8 cellular contexts compared by ENCODE assay signal in the genomic region with DNA sequence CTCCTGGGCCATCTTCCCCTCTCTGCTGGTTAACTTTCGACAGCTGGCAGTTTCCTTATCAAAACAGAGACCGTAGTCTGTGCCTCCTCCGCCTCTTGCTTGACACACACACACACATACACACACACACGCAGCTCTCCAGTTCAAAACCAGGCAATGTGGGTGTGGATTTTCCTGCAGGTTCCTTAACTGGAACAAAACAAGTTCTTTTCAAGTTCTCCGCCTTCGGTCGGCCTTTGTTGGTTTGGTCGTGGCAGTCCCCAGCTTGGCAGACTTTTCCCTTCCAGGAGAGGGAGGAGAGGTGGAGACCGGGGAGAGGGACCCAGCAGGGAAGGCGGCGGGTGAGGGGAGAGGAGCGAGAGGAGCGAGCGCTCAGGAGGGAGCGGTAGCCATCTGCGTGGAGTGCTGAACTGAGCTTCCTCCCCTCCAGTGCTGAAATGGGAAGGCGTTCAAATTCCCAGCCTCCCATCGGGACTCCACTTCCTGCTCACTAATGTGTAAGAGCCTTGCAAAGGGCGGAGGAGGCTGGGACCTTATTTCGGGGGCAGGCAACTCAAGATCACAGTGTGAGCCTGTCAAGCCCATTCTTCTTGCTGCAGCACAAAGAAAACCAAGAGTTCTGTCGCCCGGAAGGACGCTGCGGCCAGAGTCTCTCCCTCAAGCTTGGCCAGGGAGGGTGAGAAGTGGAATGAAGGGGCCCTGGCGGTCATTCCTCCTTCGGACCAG.
DNase-seq lines count a peak whose midpoint lies in the region; ATAC-seq and TF ChIP-seq lines count a peak whose summit lies in the region.

No MANE protein-coding gene starts in this region.

- H3K27ac ChIP-seq in esophagus (ENCODE audit: low read depth in 2 of 2, low read length in 1 of 2) (peak overlapping the region; percentile 71 to 75), testis (no peak overlapping the region)

- H3K36me3 ChIP-seq in esophagus (ENCODE audit: control insufficient read depth in 2 of 2, insufficient read depth in 2 of 2, low read length in 1 of 2) = no peaks in the 10 kb centered on the region
- H3K36me3 ChIP-seq in testis (ENCODE audit: low read depth, missing control alignments) = no peaks in the 10 kb centered on the region

- DNase-seq in GM04503 (ENCODE audit: low read depth) = peak; percentile 75
- peak; percentile 19 for DNase-seq in activated B cell treated with CpG ODN at 0.5 μM for 24 hours
- DNase-seq in midbrain (lab: John Stamatoyannopoulos, UW) = peak; percentile 42
- peak; percentile 68 for DNase-seq in testis
- DNase-seq in GM03348 (ENCODE audit: low spot score) = no peak
- no peak for DNase-seq in NCI-H2081 (lab: John Stamatoyannopoulos, UW)

- intact Hi-C loops in activated B cell treated with CpG ODN at 0.5 μM for 24 hours (cut with micrococcal nuclease) = no loop called here
- intact Hi-C loops in testis (cut with DNase I; ENCODE audit: low total_unique reads) = no loop called here

- H3K4me3 ChIP-seq in esophagus (ENCODE audit: low read depth in 1 of 2, low read length in 2 of 2) = peak overlapping the region; percentile 57 to 69
- peak overlapping the region; percentile 24 to 32 for H3K4me3 ChIP-seq in testis

- CTCF ChIA-PET in activated B cell treated with CpG ODN at 0.5 μM for 24 hours (lab: Charles Lee) = interaction anchor here (1.3 kb wide), 1 partner anchor 70 kb away, joined by 5 read pairs; no protein-coding TSS in a partner anchor

- ATAC-seq in HG03095 (IDR thresholded peaks at IDR 0.05; ENCODE audit: unreplicated experiment) = peak; percentile 50
- peak; percentile 40 for ATAC-seq in activated B cell treated with CpG ODN at 0.5 μM for 24 hours (ENCODE audit: low read depth)

- H3K4me1 Mint-ChIP-seq in activated B cell treated with CpG ODN at 0.5 μM for 24 hours = peaks cover 25% of the 10 kb centered on the region

- 2 to 3% methylated on average over 22 to 26 of the region's 26 CpGs for whole genome bisulfite sequencing in esophagus, 2 donors
- WGBS in testis, 2 donors = 4 to 9% methylated on average over 26 of the region's 26 CpGs

- H3K27me3 ChIP-seq in esophagus (ENCODE audit: control insufficient read depth in 1 of 2, insufficient read depth in 2 of 2, low read length in 2 of 2) (no peaks in the 10 kb centered on the region), testis (no peaks in the 10 kb centered on the region)

- TF ChIP-seq CTCF in activated B cell treated with CpG ODN at 0.5 μM for 24 hours (IDR thresholded peaks at IDR 0.05) (no peak), testis (IDR thresholded peaks at IDR 0.05) (no peak)

- POLR2A ChIA-PET in activated B cell treated with CpG ODN at 0.5 μM for 24 hours (lab: Charles Lee) = interaction anchor here (0.5 to 0.7 kb wide), 2 partner anchors 27 to 62 kb away, joined by 3 read pairs; no protein-coding TSS in a partner anchor

- H3K9me3 ChIP-seq in esophagus (ENCODE audit: control insufficient read depth in 2 of 2, insufficient read depth in 1 of 2, low read depth in 1 of 2, low read length in 1 of 2) (no peaks in the 10 kb centered on the region), testis (no peaks in the 10 kb centered on the region)

- H3K27ac Mint-ChIP-seq in activated B cell treated with CpG ODN at 0.5 μM for 24 hours = no peak overlapping the region

- no peaks in the 10 kb centered on the region for H3K9me3 Mint-ChIP-seq in activated B cell treated with CpG ODN at 0.5 μM for 24 hours

- H3K4me1 ChIP-seq in esophagus (ENCODE audit: control insufficient read depth in 2 of 2, insufficient read depth in 2 of 2, low read length in 1 of 2) = peaks cover 3 to 17% of the 10 kb centered on the region in 2 donors
- H3K4me1 ChIP-seq in testis = peaks cover 14% of the 10 kb centered on the region

- no peaks in the 10 kb centered on the region for H3K36me3 Mint-ChIP-seq in activated B cell treated with CpG ODN at 0.5 μM for 24 hours (ENCODE audit: low read depth)

- H3K27me3 Mint-ChIP-seq in activated B cell treated with CpG ODN at 0.5 μM for 24 hours = peaks cover 10% of the 10 kb centered on the region

- no peak for TF ChIP-seq POLR2A in testis (IDR thresholded peaks at IDR 0.05)

- H3K4me3 Mint-ChIP-seq in activated B cell treated with CpG ODN at 0.5 μM for 24 hours = peak overlapping the region; percentile 76

Comparison
In these comparisons a context has a peak if more than half of its experiments do, and no peak if none do; other contexts are left out.
1. DNase-seq: peak in GM04503 (single experiment), activated B cell treated with CpG ODN at 0.5 μM for 24 hours (single experiment), midbrain (single experiment) and testis (single experiment); none in GM03348 (single experiment) and NCI-H2081 (0 of 2).
2. H3K27ac ChIP-seq: peak in esophagus (2 of 2); none in testis (0 of 2).